In genomic region chr7:78127009-78127408, GRCh38 we compare ENCODE assay signal across 21 cellular contexts.
"Had no signal": no experiment of that assay in that cellular context is flagged by ENCODE, and none has a peak within 500 bp of the region (broad histone marks: within the 10 kb centered on the region; RNA-seq: fewer than 3 reads in every experiment).

No MANE protein-coding gene starts in this region.

- H3K27me3 ChIP-seq: MG63 had no signal

- H3K27ac ChIP-seq: RWPE1 had no signal

- H3K36me3 ChIP-seq: MG63 had no signal

- H3K4me3 ChIP-seq: MG63 had no signal

- ATAC-seq: Panc1, PC-3 had no signal

- H3K9me2 ChIP-seq: SK-N-SH had no signal

- H3K9ac ChIP-seq: SK-N-SH had no signal

- H3K4me2 ChIP-seq: SK-N-SH had no signal

- DNase-seq: Karpas-422, KG1, MG63, NCI-H1092 treated with DMSO at 0.1 percent for 48 hours, NCI-H1436, NCI-H187, NCI-H2029, NCI-H2081 treated with DMSO at 0.1 percent for 48 hours, NCI-H2171, NCI-H226, NCI-H446, NCI-H510A, NCI-H524 treated with DMSO at 0.1 percent for 48 hours, NCI-H69, NCI-H774, PC-3, SHP77, SK-N-SH, SW 1271 had no signal
